Comparison of ENCODE assay signal across 8 cellular contexts in genomic region chr5:134177197-134178171, GRCh38. TPM values are rescaled to one million over a fixed set of nuclear protein-coding genes. Genes with fewer than 3 reads are reported as not detected.
A peak's percentile ranks its signal among the peaks of the same experiment; 100 is the strongest.
DNase-seq lines count a peak whose midpoint lies in the region; ATAC-seq and TF ChIP-seq lines count a peak whose summit lies in the region.

No MANE protein-coding gene starts in this region.

- peaks cover 10% of the 10 kb centered on the region for H3K36me3 ChIP-seq in left ventricle myocardium inferior

- ATAC-seq in HG02973 (IDR thresholded peaks at IDR 0.05; ENCODE audit: unreplicated experiment): peak; percentile 19
- no peak for ATAC-seq in HG03521 (IDR thresholded peaks at IDR 0.05; ENCODE audit: unreplicated experiment)

- H3K4me1 ChIP-seq in left ventricle myocardium inferior: peaks cover 50% of the 10 kb centered on the region

- intact Hi-C loops in left ventricle myocardium inferior (cut with micrococcal nuclease): no loop called here

- H3K4me3 ChIP-seq in left ventricle myocardium inferior: peak overlapping the region; percentile 96

- no peak for TF ChIP-seq CTCF in left ventricle myocardium inferior (IDR thresholded peaks at IDR 0.05; ENCODE audit: borderline replicate concordance)

- H3K27ac ChIP-seq in left ventricle myocardium inferior (replicated peaks): peak overlapping the region; percentile 100

- H3K9me3 ChIP-seq in left ventricle myocardium inferior (replicated peaks): no peaks in the 10 kb centered on the region

- H3K27me3 ChIP-seq in left ventricle myocardium inferior (ENCODE audit: low read depth): no peaks in the 10 kb centered on the region

- DNase-seq in activated CD8-positive, alpha-beta memory T cell treated with anti-CD3 and anti-CD28 coated beads, Interleukin-2, amount 50 U/mL, for 1 hour (ENCODE audit: extremely low read depth): peak; percentile 47
- DNase-seq in activated CD8-positive, alpha-beta memory T cell treated with anti-CD3 and anti-CD28 coated beads, Interleukin-2, amount 50 U/mL, for 48 hours: no peak
- DNase-seq in NCI-H526 (lab: John Stamatoyannopoulos, UW) (peak; percentile 15 to 78), amniotic epithelial cell (ENCODE audit: low read depth) (peak; percentile 69), left ventricle myocardium inferior (no peak), pons (ENCODE audit: low spot score) (peak; percentile 65)

RNA-seq across cellular contexts. Expression of gene SKP1, which starts 0.7 kb away (rescaled TPM):
- total RNA-seq in left ventricle myocardium inferior: 506 TPM

RNA-seq across cellular contexts. Expression of gene PPP2CA, which starts 48.4 kb away (rescaled TPM):
- 163 TPM for total RNA-seq in left ventricle myocardium inferior

Comparison
In these comparisons a context has a peak if more than half of its experiments do, and no peak if none do; other contexts are left out.
1. DNase-seq: peak in activated CD8-positive, alpha-beta memory T cell treated with anti-CD3 and anti-CD28 coated beads, Interleukin-2, amount 50 U/mL, for 1 hour (single experiment), NCI-H526 (2 of 2), amniotic epithelial cell (single experiment) and pons (single experiment); none in activated CD8-positive, alpha-beta memory T cell treated with anti-CD3 and anti-CD28 coated beads, Interleukin-2, amount 50 U/mL, for 48 hours (single experiment) and left ventricle myocardium inferior (single experiment).